ENCODE assay signal across 10 cellular contexts in genomic region chr10:79147796-79148451, GRCh38.
A peak's percentile ranks its signal among the peaks of the same experiment; 100 is the strongest.
DNase-seq lines count a peak whose midpoint lies in the region; ATAC-seq and TF ChIP-seq lines count a peak whose summit lies in the region.
"Had no signal": no experiment of that assay in that cellular context is flagged by ENCODE, and none has a peak within 500 bp of the region (broad histone marks: within the 10 kb centered on the region; RNA-seq: fewer than 3 reads in every experiment).

No MANE protein-coding gene starts in this region.

- H3K27me3 Mint-ChIP-seq in CD8-positive, alpha-beta memory T cell: peaks cover 0 to 1% of the 10 kb centered on the region in 2 donors
- no peaks in the 10 kb centered on the region for H3K27me3 Mint-ChIP-seq in T-helper 17 cell
- peaks cover 10% of the 10 kb centered on the region for H3K27me3 Mint-ChIP-seq in glutamatergic neuron (ENCODE audit: unreplicated experiment)
- H3K27me3 Mint-ChIP-seq: stimulated activated naive CD8-positive, alpha-beta T cell treated with anti-CD3 and anti-CD28 coated beads, Interleukin-15, amount 100 ng/mL, for 72 hours had no signal

- peaks cover 41 to 71% (median 44%) of the 10 kb centered on the region in 3 donors for H3K4me1 Mint-ChIP-seq in CD8-positive, alpha-beta memory T cell
- peaks cover 41% of the 10 kb centered on the region for H3K4me1 Mint-ChIP-seq in T-helper 17 cell
- H3K4me1 Mint-ChIP-seq in glutamatergic neuron (ENCODE audit: low read depth, unreplicated experiment): peaks cover 23% of the 10 kb centered on the region

- no peak overlapping the region for H3K4me3 ChIP-seq in CD8-positive, alpha-beta memory T cell (ENCODE audit: low read length)
- no peak overlapping the region for H3K4me3 ChIP-seq in skeletal muscle satellite cell (ENCODE audit: low read length)
- H3K4me3 ChIP-seq in mammary epithelial cell (replicated peaks in 1 of 3; ENCODE audit: insufficient read depth in 1 of 3, low read depth in 2 of 3, low read length in 3 of 3): no peak overlapping the region

- no peak for DNase-seq in CD8-positive, alpha-beta memory T cell
- DNase-seq in T-helper 17 cell (no peak), glutamatergic neuron (no peak), mammary epithelial cell (no peak), hepatic stellate cell (ENCODE audit: low spot score) (no peak)
- no peak for DNase-seq in stimulated activated CD4-positive, alpha-beta T cell treated with anti-CD3 and anti-CD28 coated beads, Interleukin-4, amount 100 ng/mL, for 4 hours
- DNase-seq: central memory CD4-positive, alpha-beta T cell; stimulated activated naive CD8-positive, alpha-beta T cell treated with anti-CD3 and anti-CD28 coated beads, Interleukin-15, amount 100 ng/mL, for 72 hours had no signal

- H4K20me1 ChIP-seq in mammary epithelial cell (ENCODE audit: insufficient read depth, low read length): no peaks in the 10 kb centered on the region

- dilution Hi-C loops in mammary epithelial cell (cut with HindIII; ENCODE audit: low sequenced_read_pairs): loop anchor here (5.0 to 10.0 kb wide), 2 partner anchors 47 to 71 kb away; no protein-coding TSS in a partner anchor

- H3K4me1 ChIP-seq in CD8-positive, alpha-beta memory T cell (ENCODE audit: insufficient read depth, low read length): peaks cover 74% of the 10 kb centered on the region
- H3K4me1 ChIP-seq in skeletal muscle satellite cell (ENCODE audit: control insufficient read depth, insufficient read depth, low read length): peaks cover 81% of the 10 kb centered on the region
- H3K4me1 ChIP-seq in mammary epithelial cell (ENCODE audit: insufficient read depth, low read length): peaks cover 67% of the 10 kb centered on the region

- no peak for TF ChIP-seq CTCF in glutamatergic neuron (IDR thresholded peaks at IDR 0.05; ENCODE audit: partially characterized antibody, unreplicated experiment)
- no peak for TF ChIP-seq CTCF in mammary epithelial cell (conservative IDR thresholded peaks at IDR 0.05 in 1 of 2, IDR thresholded peaks at IDR 0.05 in 1 of 2; ENCODE audit: extremely low read depth in 1 of 2, insufficient read depth in 1 of 2, low read depth in 1 of 2, low read length in 2 of 2)

- H2AFZ ChIP-seq in mammary epithelial cell (ENCODE audit: low read depth, low read length): no peak overlapping the region

- CTCF ChIA-PET in CD8-positive, alpha-beta memory T cell (lab: Charles Lee): interaction anchor here (2.8 kb wide), 1 partner anchor 47 kb away, joined by 10 read pairs; no protein-coding TSS in a partner anchor
- CTCF ChIA-PET in mammary epithelial cell (lab: Charles Lee; ENCODE audit: low non-redundant PET): no interaction called here

- H3K27me3 ChIP-seq in CD8-positive, alpha-beta memory T cell (ENCODE audit: insufficient read depth, low read length, poor library complexity, severe bottlenecking): no peaks in the 10 kb centered on the region
- no peaks in the 10 kb centered on the region for H3K27me3 ChIP-seq in skeletal muscle satellite cell (ENCODE audit: control insufficient read depth, insufficient read depth, low read length)
- H3K27me3 ChIP-seq in mammary epithelial cell (ENCODE audit: insufficient read depth, low read length): no peaks in the 10 kb centered on the region

- H3K4me2 ChIP-seq in skeletal muscle satellite cell (ENCODE audit: low read length) (no peak overlapping the region), mammary epithelial cell (ENCODE audit: insufficient read depth, low read depth, low read length) (no peak overlapping the region)

- peaks cover 0 to 6% (median 0%) of the 10 kb centered on the region in 3 donors for H3K36me3 Mint-ChIP-seq in CD8-positive, alpha-beta memory T cell
- H3K36me3 Mint-ChIP-seq in T-helper 17 cell (ENCODE audit: low read depth): no peaks in the 10 kb centered on the region
- H3K36me3 Mint-ChIP-seq in glutamatergic neuron (ENCODE audit: unreplicated experiment): no peaks in the 10 kb centered on the region

- POLR2A ChIA-PET in CD8-positive, alpha-beta memory T cell (lab: Charles Lee): no interaction called here

- WGBS in mammary epithelial cell (ENCODE audit: low coverage, missing lambda C conversion rate): 40% methylated on average over 7 of the region's 7 CpGs

- no peaks in the 10 kb centered on the region for H3K9me3 Mint-ChIP-seq in CD8-positive, alpha-beta memory T cell
- peaks cover 4% of the 10 kb centered on the region for H3K9me3 Mint-ChIP-seq in glutamatergic neuron (ENCODE audit: unreplicated experiment)
- H3K9me3 Mint-ChIP-seq: stimulated activated naive CD8-positive, alpha-beta T cell treated with anti-CD3 and anti-CD28 coated beads, Interleukin-15, amount 100 ng/mL, for 72 hours had no signal

- H3K9me3 ChIP-seq in CD8-positive, alpha-beta memory T cell (ENCODE audit: low read length): no peaks in the 10 kb centered on the region
- H3K9me3 ChIP-seq in T-helper 17 cell (ENCODE audit: control insufficient read depth, low read length, poor library complexity, severe bottlenecking) (no peaks in the 10 kb centered on the region), skeletal muscle satellite cell (replicated peaks; ENCODE audit: low read length) (no peaks in the 10 kb centered on the region), mammary epithelial cell (replicated peaks; ENCODE audit: insufficient read depth, low read length) (no peaks in the 10 kb centered on the region)

- intact Hi-C loops in mammary epithelial cell (cut with micrococcal nuclease): no loop called here

- H3K27ac ChIP-seq in CD8-positive, alpha-beta memory T cell (ENCODE audit: low read depth, low read length): peak overlapping the region; percentile 80
- H3K27ac ChIP-seq in mammary epithelial cell (ENCODE audit: insufficient read depth, low read depth, low read length): no peak overlapping the region

- H3K9ac ChIP-seq in skeletal muscle satellite cell (ENCODE audit: low read depth, low read length): peak overlapping the region; percentile 81
- H3K9ac ChIP-seq in mammary epithelial cell (ENCODE audit: insufficient read depth, low read length): no peak overlapping the region

- no peaks in the 10 kb centered on the region for H3K36me3 ChIP-seq in CD8-positive, alpha-beta memory T cell (ENCODE audit: insufficient read depth, low read length)
- H3K36me3 ChIP-seq in skeletal muscle satellite cell (ENCODE audit: insufficient read depth, low read length) (peaks cover 42% of the 10 kb centered on the region), mammary epithelial cell (ENCODE audit: insufficient read depth, low read length) (no peaks in the 10 kb centered on the region)

- no TSS peak for BruUV-seq in mammary epithelial cell (replicated peaks; lab: Mats Ljungman, UMichigan)

- H3K79me2 ChIP-seq in mammary epithelial cell (ENCODE audit: insufficient read depth, low read length): peaks cover 16% of the 10 kb centered on the region

- peak overlapping the region in 6 of 8 donors; percentile 9 to 79 (median 71) for H3K27ac Mint-ChIP-seq in CD8-positive, alpha-beta memory T cell
- H3K27ac Mint-ChIP-seq in T-helper 17 cell (peak overlapping the region; percentile 81), glutamatergic neuron (ENCODE audit: unreplicated experiment) (peak overlapping the region; percentile 20)

- in situ Hi-C loops in mammary epithelial cell (cut with MboI; ENCODE audit: low sequenced_read_pairs in 2 of 2): no loop called here

- H3K4me3 Mint-ChIP-seq in CD8-positive, alpha-beta memory T cell: peak overlapping the region in 1 of 7 donors; percentile 44
- H3K4me3 Mint-ChIP-seq in T-helper 17 cell (no peak overlapping the region), glutamatergic neuron (ENCODE audit: unreplicated experiment) (peak overlapping the region; percentile 22)
- H3K4me3 Mint-ChIP-seq: stimulated activated naive CD8-positive, alpha-beta T cell treated with anti-CD3 and anti-CD28 coated beads, Interleukin-15, amount 100 ng/mL, for 72 hours had no signal

- ATAC-seq in T-helper 17 cell: no peak
- ATAC-seq in GM21360 (IDR thresholded peaks at IDR 0.05; ENCODE audit: unreplicated experiment): no peak
- ATAC-seq: stimulated activated naive CD8-positive, alpha-beta T cell treated with anti-CD3 and anti-CD28 coated beads, Interleukin-15, amount 100 ng/mL, for 72 hours had no signal

Comparison
In these comparisons a context has a peak if more than half of its experiments do, and no peak if none do; other contexts are left out.
1. H3K27ac Mint-ChIP-seq: peak in every context shown above with its lines; median percentile 81 in T-helper 17 cell; 71 in CD8-positive, alpha-beta memory T cell; 20 in glutamatergic neuron.